Comparison of ENCODE assay signal across 23 cellular contexts in genomic region chr13:37375071-37375470, GRCh38.
"Had no signal": no experiment of that assay in that cellular context is flagged by ENCODE, and none has a peak within 500 bp of the region (broad histone marks: within the 10 kb centered on the region; RNA-seq: fewer than 3 reads in every experiment).

No MANE protein-coding gene starts in this region.

- H3K27ac ChIP-seq: gastroesophageal sphincter, heart right ventricle, prostate gland, right atrium auricular region, stomach, thyroid gland, vagina had no signal

- H3K9me3 ChIP-seq: gastroesophageal sphincter, prostate gland, right atrium auricular region, stomach, thyroid gland, vagina had no signal

- H3K4me3 ChIP-seq: gastroesophageal sphincter, heart right ventricle, prostate gland, right atrium auricular region, stomach, thyroid gland, vagina had no signal

- FAIRE-seq: endometrium had no signal

- H3K4me1 ChIP-seq: gastroesophageal sphincter, heart right ventricle, prostate gland, right atrium auricular region, stomach, thyroid gland, vagina had no signal

- H3K27me3 ChIP-seq: gastroesophageal sphincter, heart right ventricle, right atrium auricular region, stomach, thyroid gland, vagina had no signal

- H3K36me3 ChIP-seq: gastroesophageal sphincter, heart right ventricle, prostate gland, right atrium auricular region, stomach, thyroid gland, vagina had no signal

- DNase-seq: cortex of kidney; effector memory CD8-positive, alpha-beta T cell; heart right ventricle; hippocampal formation; islet precursor cell; naive thymus-derived CD8-positive, alpha-beta T cell; nephron progenitor cell; nucleus accumbens; stimulated activated CD4-positive, alpha-beta T cell treated with anti-CD3 and anti-CD28 coated beads, Interleukin-2, amount 100 ng/mL, for 24 hours; stimulated activated CD4-positive, alpha-beta T cell treated with anti-CD3 and anti-CD28 coated beads, Interleukin-4, amount 100 ng/mL, for 24 hours; stimulated activated naive CD4-positive, alpha-beta T cell treated with Interleukin-2 at 50 U/mL for 16 hours; stomach; thyroid gland; trophoblast cell had no signal

- ATAC-seq: effector memory CD8-positive, alpha-beta T cell; esophagus mucosa; gastroesophageal sphincter; heart right ventricle; left lobe of liver; naive thymus-derived CD8-positive, alpha-beta T cell; sciatic nerve; stimulated activated effector memory CD8-positive, alpha-beta T cell treated with anti-CD3 and anti-CD28 coated beads, Interleukin-12 subunit alpha, Interleukin-12 subunit beta, amount 100 ng/mL, for 72 hours had no signal
